In the genomic region with DNA sequence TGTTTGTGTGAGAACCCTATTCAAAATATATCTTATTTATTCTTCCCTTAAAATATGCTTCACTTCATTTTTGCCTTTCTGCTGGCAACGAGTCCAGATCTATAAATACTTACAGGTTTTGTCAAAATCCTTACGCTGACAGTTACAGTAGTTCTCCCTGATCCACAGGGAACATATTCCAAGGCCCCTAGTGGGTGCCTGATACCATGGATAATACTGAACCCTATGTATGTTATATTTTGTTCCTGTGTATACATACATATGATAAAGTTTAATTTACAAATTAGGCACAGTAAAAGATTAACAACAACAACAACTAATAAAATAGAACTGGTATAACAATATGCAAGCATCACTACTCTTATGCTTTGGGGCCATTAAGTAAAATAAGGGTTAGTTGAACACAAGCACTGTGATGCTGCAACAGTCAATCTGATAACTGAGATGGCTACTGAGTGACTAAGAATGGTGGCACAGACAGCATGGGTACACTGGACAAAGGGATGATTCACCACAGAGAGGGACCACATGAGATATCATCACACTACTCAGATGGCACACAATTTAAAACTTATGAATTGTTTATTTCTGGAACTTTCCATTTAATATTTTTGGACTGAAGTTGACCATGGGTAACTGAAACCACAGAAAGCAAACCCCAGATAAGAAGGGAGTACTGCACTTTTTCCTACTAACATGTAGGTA, we compare ENCODE assay signal across 7 cellular contexts. TPM values are rescaled to one million over a fixed set of nuclear protein-coding genes. Genes with fewer than 3 reads are reported as not detected.
DNase-seq lines count a peak whose midpoint lies in the region; ATAC-seq and TF ChIP-seq lines count a peak whose summit lies in the region.

No MANE protein-coding gene starts in this region.

- no peak overlapping the region for H3K27ac ChIP-seq in uterus

- no peak overlapping the region for H3K4me3 ChIP-seq in skeletal muscle satellite cell (ENCODE audit: low read length)
- H3K4me3 ChIP-seq in uterus, result no peak overlapping the region

- H3K36me3 ChIP-seq in skeletal muscle satellite cell (ENCODE audit: insufficient read depth, low read length), result no peaks in the 10 kb centered on the region
- no peaks in the 10 kb centered on the region for H3K36me3 ChIP-seq in uterus

- TF ChIP-seq POLR2A in uterus (IDR thresholded peaks at IDR 0.05), result no peak

- ATAC-seq in GM18907 (IDR thresholded peaks at IDR 0.05; ENCODE audit: unreplicated experiment) (peak; percentile 74), HG02885 (IDR thresholded peaks at IDR 0.05; ENCODE audit: poor library complexity, unreplicated experiment) (peak; percentile 82)

- DNase-seq in astrocyte of the hippocampus (ENCODE audit: low read depth, low spot score) (peak; percentile 36), COR-L47 (lab: John Stamatoyannopoulos, UW) (no peak), uterus (no peak), NCI-H510A (lab: John Stamatoyannopoulos, UW) (no peak)

- H3K9me3 ChIP-seq in skeletal muscle satellite cell (replicated peaks; ENCODE audit: low read length), result no peaks in the 10 kb centered on the region
- H3K9me3 ChIP-seq in uterus, result no peaks in the 10 kb centered on the region

- peak overlapping the region; percentile 43 for H3K9ac ChIP-seq in skeletal muscle satellite cell (ENCODE audit: low read depth, low read length)

- no peak for TF ChIP-seq CTCF in uterus (IDR thresholded peaks at IDR 0.05)

- H3K4me2 ChIP-seq in skeletal muscle satellite cell (ENCODE audit: low read length), result peak overlapping the region; percentile 37

- no peaks in the 10 kb centered on the region for H3K27me3 ChIP-seq in skeletal muscle satellite cell (ENCODE audit: control insufficient read depth, insufficient read depth, low read length)
- H3K27me3 ChIP-seq in uterus, result no peaks in the 10 kb centered on the region

- H3K4me1 ChIP-seq in skeletal muscle satellite cell (ENCODE audit: control insufficient read depth, insufficient read depth, low read length) (peaks cover 28% of the 10 kb centered on the region), uterus (peaks cover 0 to 15% of the 10 kb centered on the region in 2 donors)

- intact Hi-C loops in uterus (cut with DNase I; ENCODE audit: low total_unique reads), result no loop called here

RNA-seq across cellular contexts. Expression of a gene that starts 29.4 kb away (rescaled TPM):
- 20.1 and 20.3 TPM in 2 replicates for total RNA-seq in skeletal muscle satellite cell (2012; rRNA removed)
- 10 to 100 TPM; 10.8 to 60.4 (median 37.2) TPM for total RNA-seq in uterus
